8 cellular contexts compared by ENCODE assay signal in genomic region chr20:62405108-62405980, GRCh38. TPM values are rescaled to one million over a fixed set of nuclear protein-coding genes. Genes with fewer than 3 reads are reported as not detected.
DNase-seq lines count a peak whose midpoint lies in the region; ATAC-seq, FAIRE-seq and TF ChIP-seq lines count a peak whose summit lies in the region.

No MANE protein-coding gene starts in this region.

- H3K9me1 ChIP-seq in K562 (ENCODE audit: control insufficient read depth, insufficient read depth, low read length) = peaks cover 4% of the 10 kb centered on the region

- H3K9me3 ChIP-seq in K562 (replicated peaks; ENCODE audit: control insufficient read depth, insufficient read depth, low read depth, low read length) (no peaks in the 10 kb centered on the region), transverse colon (no peaks in the 10 kb centered on the region)

- in situ Hi-C loops in K562 (cut with MboI) (no loop called here), transverse colon (cut with MboI; ENCODE audit: low pct_ligation_motif_present in 1 of 4, low pct_unique_long_range_greater_than_20kb in 1 of 4, low sequenced_read_pairs in 3 of 4) (no loop called here)

- TF ChIP-seq RAD21 in K562 (CRISPR knock-in tag; conservative IDR thresholded peaks at IDR 0.05 in 1 of 2, IDR thresholded peaks at IDR 0.05 in 1 of 2) = peak in 1 of 2 experiments; percentile 45; a peak in 2 of 4 replicates

- no peak for TF ChIP-seq POLR2A in K562 (conservative IDR thresholded peaks at IDR 0.05)
- TF ChIP-seq POLR2A in transverse colon (IDR thresholded peaks at IDR 0.05) = no peak

- POLR2A ChIA-PET in K562 (lab: Yijun Ruan, JAX) = interaction anchor here (0.6 to 1.4 kb wide), 3 partner anchors 14 to 19 kb away, joined by 3 to 5 read pairs (median 4); partner anchors contain the start of gene RPS21

- peak overlapping the region in 1 of 2 experiments; percentile 94; a peak in 2 of 4 replicates for H3K9ac ChIP-seq in K562 (ENCODE audit: insufficient read depth in 1 of 2, low read depth in 2 of 2, low read length in 2 of 2)

- ATAC-seq in K562 = peak; percentile 55
- ATAC-seq in GM19035 (IDR thresholded peaks at IDR 0.05; ENCODE audit: unreplicated experiment) = no peak

- peak; percentile 78 for FAIRE-seq in K562 (lab: Jason Lieb, UNC)

- WGBS in K562 (ENCODE audit: insufficient coverage, low coverage, missing lambda C conversion rate) = 72% methylated on average over 16 of the region's 23 CpGs
- 83% methylated on average over 23 of the region's 23 CpGs; no CpG with 5 or more reads in 1 of the 2 donors for WGBS in transverse colon (ENCODE audit: low coverage in 1 of 2), 2 donors

- peaks cover 17 to 84% of the 10 kb centered on the region in 2 experiments for H3K4me1 ChIP-seq in K562 (replicated peaks in 1 of 2; ENCODE audit: control insufficient read depth in 2 of 2, insufficient read depth in 2 of 2, low read length in 2 of 2)
- H3K4me1 ChIP-seq in transverse colon = peaks cover 27 to 39% (median 34%) of the 10 kb centered on the region in 4 donors

- peak overlapping the region; percentile 7; the same call in 1 of the 2 replicates for H3K4me2 ChIP-seq in K562 (ENCODE audit: insufficient read depth, low read length)

- TF ChIP-seq EP300 in K562 (IDR thresholded peaks at IDR 0.05; ENCODE audit: low read length) = no peak
- TF ChIP-seq EP300 in transverse colon (IDR thresholded peaks at IDR 0.05; ENCODE audit: low read depth) = no peak

- DNase-seq in EL (peak; percentile 59), M059J (ENCODE audit: low read depth) (peak; percentile 51), K562 (ENCODE audit: extremely low read depth in 1 of 4, low spot score in 3 of 4) (peak in 3 of 4 experiments; percentile 26 to 64 (median 64)), kidney epithelial cell (ENCODE audit: low read depth) (no peak), transverse colon (no peak), NCI-H345 treated with DMSO at 0.1 percent for 48 hours (lab: John Stamatoyannopoulos, UW; ENCODE audit: unreplicated experiment) (no peak), NCI-H2171 treated with DMSO at 0.1 percent for 48 hours (lab: John Stamatoyannopoulos, UW) (no peak)

- H3K36me3 ChIP-seq in K562 (ENCODE audit: control insufficient read depth, insufficient read depth, low read length) = peaks cover 9% of the 10 kb centered on the region; the same call in 1 of the 3 replicates
- H3K36me3 ChIP-seq in kidney epithelial cell (ENCODE audit: control insufficient read depth, insufficient read depth, low read length) = no peaks in the 10 kb centered on the region
- H3K36me3 ChIP-seq in transverse colon = no peaks in the 10 kb centered on the region

- BruUV-seq in K562 (replicated peaks; lab: Mats Ljungman, UMichigan) = TSS peak; percentile 52

- H3K4me3 ChIP-seq in K562 (no peak overlapping the region), kidney epithelial cell (ENCODE audit: low read depth, low read length) (no peak overlapping the region), transverse colon (peak overlapping the region in 1 of 4 donors; percentile 71)

- CTCF ChIA-PET in K562 (lab: Yijun Ruan, JAX; ENCODE audit: low intra/inter-chr PET ratio) = interaction anchor here (0.7 kb wide), 1 partner anchor 105 kb away, joined by 3 read pairs; no protein-coding TSS in a partner anchor

- H3K27me3 ChIP-seq in K562 (ENCODE audit: control insufficient read depth in 2 of 2, insufficient read depth in 2 of 2, low read length in 2 of 2) = no peaks in the 10 kb centered on the region
- peaks cover 4% of the 10 kb centered on the region for H3K27me3 ChIP-seq in kidney epithelial cell (ENCODE audit: control insufficient read depth, insufficient read depth, low read length)
- H3K27me3 ChIP-seq in transverse colon = no peaks in the 10 kb centered on the region

- intact Hi-C loops in K562 (cut with micrococcal nuclease) (loop anchor here (5.0 kb wide), 1 partner anchor 82 kb away; no protein-coding TSS in a partner anchor), transverse colon (cut with DNase I; ENCODE audit: low total_unique reads) (no loop called here)

- peaks cover 14% of the 10 kb centered on the region for H3K79me2 ChIP-seq in K562 (ENCODE audit: control insufficient read depth, insufficient read depth, low read length)

- H4K20me1 ChIP-seq in K562 (replicated peaks; ENCODE audit: control insufficient read depth, insufficient read depth, low read length) = 0 out of 2 replicates have a peak, but pooled peaks cover 8% of the 10 kb centered on the region

- peak; percentile 53 to 65 (median 55) for TF ChIP-seq CTCF in K562 (IDR thresholded peaks at IDR 0.05 in 2 of 3, conservative IDR thresholded peaks at IDR 0.05 in 1 of 3; ENCODE audit: insufficient read depth in 2 of 3, low read depth in 1 of 3, low read length in 3 of 3)
- peak; percentile 65 for TF ChIP-seq CTCF in kidney epithelial cell (IDR thresholded peaks at IDR 0.05; ENCODE audit: insufficient read depth, low read length, poor library complexity, severe bottlenecking)
- TF ChIP-seq CTCF in transverse colon (IDR thresholded peaks at IDR 0.05) = peak; percentile 18 to 48 (median 32)

- no peak overlapping the region for H3K27ac ChIP-seq in K562 (ENCODE audit: extremely low read depth, low read depth, low read length)
- peak overlapping the region in 1 of 4 donors; percentile 4 for H3K27ac ChIP-seq in transverse colon

- H2AFZ ChIP-seq in K562 (ENCODE audit: low read depth, low read length) = no peak overlapping the region

RNA-seq across cellular contexts. Expression of gene CABLES2, which starts 1.7 kb away (rescaled TPM):
- 10.0 and 19.9 TPM in 2 replicates for total RNA-seq in M059J (2014; rRNA removed; shearing (Covaris generic))
- total RNA-seq in K562 (2011; cell fraction: chromatin; rRNA removed; ENCODE audit: low replicate concordance) = 3.6 and 7.1 TPM in 2 replicates
- 3.0 and 3.3 TPM in 2 replicates for total RNA-seq in K562 (2011; cell fraction: nucleolus; rRNA removed)
- total RNA-seq in K562 (2011; cell fraction: nucleoplasm; rRNA removed) = 2.5 and 3.0 TPM in 2 replicates
- total RNA-seq in K562 (2014; rRNA removed) = 1.2 and 2.0 TPM in 2 replicates
- 0.93 and 1.3 TPM in 2 replicates for total RNA-seq in K562 (2014; rRNA removed; fragmentation: Illumina TruSeq; extraction: Trizol)
- 1.4 and 1.6 TPM in 2 replicates for total RNA-seq in K562 (2015; rRNA removed; fragmentation: Illumina TruSeq; extraction: Trizol)
- 3.7 and 4.2 TPM in 2 replicates for total RNA-seq in K562 (2021)
- 2.2 and 2.5 TPM in 2 replicates for polyA plus RNA-seq in K562 (2011; rRNA removed)
- 2.6 and 3.8 TPM in 2 replicates for polyA plus RNA-seq in K562 (2011; cell fraction: cytosol; rRNA removed)
- 5.3 and 9.0 TPM in 2 replicates for polyA plus RNA-seq in K562 (2011; cell fraction: nucleus; rRNA removed)
- 3.9 and 7.7 TPM in 2 replicates for polyA plus RNA-seq in K562 (2012)
- polyA plus RNA-seq in K562 (2014; fragmentation: Illumina TruSeq; extraction: Trizol) = 2.7 and 3.2 TPM in 2 replicates
- polyA plus RNA-seq in K562 (2014; fragmentation: Nextera tagmentation; extraction: Ambion mirVana) = under 1 TPM; 0.46 to 0.72 TPM
- 2.1 and 2.2 TPM in 2 replicates for polyA plus RNA-seq in K562 (2014; rRNA removed)
- 1.1 and 1.7 TPM in 2 replicates for polyA minus RNA-seq in K562 (2011; rRNA and poly(A)+ RNA removed)
- polyA minus RNA-seq in K562 (2011; cell fraction: cytosol; rRNA and poly(A)+ RNA removed) = 5.1 and 5.4 TPM in 2 replicates
- polyA minus RNA-seq in K562 (2011; cell fraction: nucleus; rRNA and poly(A)+ RNA removed) = 1.6 and 1.7 TPM in 2 replicates
- total RNA-seq in kidney epithelial cell = 6.9 and 8.1 TPM in 2 replicates
- 10 to 100 TPM in 1 of 4 donors, 1 to 10 TPM in 3; 3.7 to 10.1 (median 8.5) TPM for total RNA-seq in transverse colon

RNA-seq across cellular contexts. Expression of gene RPS21, which starts 18.4 kb away (rescaled TPM):
- 1,541 and 2,007 TPM in 2 replicates for total RNA-seq in M059J (2014; rRNA removed; shearing (Covaris generic))
- 256 and 439 TPM in 2 replicates for total RNA-seq in K562 (2011; cell fraction: chromatin; rRNA removed; ENCODE audit: low replicate concordance)
- total RNA-seq in K562 (2011; cell fraction: nucleolus; rRNA removed) = 1,390 and 1,394 TPM in 2 replicates
- total RNA-seq in K562 (2011; cell fraction: nucleoplasm; rRNA removed) = 1,168 and 2,200 TPM in 2 replicates
- total RNA-seq in K562 (2014; rRNA removed) = 1,801 and 2,504 TPM in 2 replicates
- 1,196 and 1,380 TPM in 2 replicates for total RNA-seq in K562 (2014; rRNA removed; fragmentation: Illumina TruSeq; extraction: Trizol)
- total RNA-seq in K562 (2015; rRNA removed; fragmentation: Illumina TruSeq; extraction: Trizol) = 1,567 and 1,716 TPM in 2 replicates
- total RNA-seq in K562 (2021) = 3,091 and 3,491 TPM in 2 replicates
- 5,647 and 7,256 TPM in 2 replicates for polyA plus RNA-seq in K562 (2011; rRNA removed)
- polyA plus RNA-seq in K562 (2011; cell fraction: cytosol; rRNA removed) = 8,200 and 10,658 TPM in 2 replicates
- polyA plus RNA-seq in K562 (2011; cell fraction: nucleus; rRNA removed) = 3,206 and 5,803 TPM in 2 replicates
- polyA plus RNA-seq in K562 (2012) = 4,519 and 5,994 TPM in 2 replicates
- 1,908 and 2,386 TPM in 2 replicates for polyA plus RNA-seq in K562 (2014; fragmentation: Illumina TruSeq; extraction: Trizol)
- polyA plus RNA-seq in K562 (2014; fragmentation: Nextera tagmentation; extraction: Ambion mirVana) = 1,000 to 10,000 TPM; 3,588 to 3,968 TPM
- 3,958 and 4,439 TPM in 2 replicates for polyA plus RNA-seq in K562 (2014; rRNA removed)
- 1,429 and 1,744 TPM in 2 replicates for polyA minus RNA-seq in K562 (2011; rRNA and poly(A)+ RNA removed)
- 755 and 891 TPM in 2 replicates for polyA minus RNA-seq in K562 (2011; cell fraction: cytosol; rRNA and poly(A)+ RNA removed)
- 430 and 792 TPM in 2 replicates for polyA minus RNA-seq in K562 (2011; cell fraction: nucleus; rRNA and poly(A)+ RNA removed)
- 3,089 and 5,743 TPM in 2 replicates for total RNA-seq in kidney epithelial cell
- 1,000 to 10,000 TPM in 3 of 4 donors, 100 to 1,000 TPM in 1; 585 to 2,728 (median 1,375) TPM for total RNA-seq in transverse colon

RNA-seq across cellular contexts. Expression of gene RBBP8NL, which starts 22.0 kb away (rescaled TPM):
- not detected in 2 replicates for total RNA-seq in M059J (2014; rRNA removed; shearing (Covaris generic))
- not detected in 2 replicates for total RNA-seq in K562 (2011; cell fraction: chromatin; rRNA removed; ENCODE audit: low replicate concordance)
- total RNA-seq in K562 (2011; cell fraction: nucleolus; rRNA removed) = not detected in 2 replicates
- not detected in 2 replicates for total RNA-seq in K562 (2011; cell fraction: nucleoplasm; rRNA removed)
- total RNA-seq in K562 (2014; rRNA removed) (not detected in 2 replicates), K562 (2014; rRNA removed; fragmentation: Illumina TruSeq; extraction: Trizol) (not detected in 2 replicates), K562 (2015; rRNA removed; fragmentation: Illumina TruSeq; extraction: Trizol) (not detected in 2 replicates), K562 (2021) (not detected in 2 replicates), kidney epithelial cell (0.34 TPM in 1 of 2 replicates, not detected in the other), transverse colon (1 to 10 TPM in 3 of 4 donors, under 1 TPM in 1; 0.75 to 9.4 (median 4.3) TPM)
- polyA plus RNA-seq in K562 (2011; rRNA removed) (not detected in 2 replicates), K562 (2014; fragmentation: Illumina TruSeq; extraction: Trizol) (not detected in 2 replicates), K562 (2014; fragmentation: Nextera tagmentation; extraction: Ambion mirVana) (not detected), K562 (2014; rRNA removed) (not detected in 2 replicates)
- polyA plus RNA-seq in K562 (2011; cell fraction: cytosol; rRNA removed) = 0.04 TPM in 1 of 2 replicates, not detected in the other
- 0.09 TPM in 1 of 2 replicates, not detected in the other for polyA plus RNA-seq in K562 (2011; cell fraction: nucleus; rRNA removed)
- not detected in 2 replicates for polyA plus RNA-seq in K562 (2012)
- not detected in 2 replicates for polyA minus RNA-seq in K562 (2011; rRNA and poly(A)+ RNA removed)
- not detected in 2 replicates for polyA minus RNA-seq in K562 (2011; cell fraction: cytosol; rRNA and poly(A)+ RNA removed)
- polyA minus RNA-seq in K562 (2011; cell fraction: nucleus; rRNA and poly(A)+ RNA removed) = not detected in 2 replicates

RNA-seq across cellular contexts. Expression of gene LAMA5, which starts 38.2 kb away (rescaled TPM):
- 5.6 and 29.7 TPM in 2 replicates for total RNA-seq in M059J (2014; rRNA removed; shearing (Covaris generic))
- 218 and 612 TPM in 2 replicates for total RNA-seq in K562 (2011; cell fraction: chromatin; rRNA removed; ENCODE audit: low replicate concordance)
- total RNA-seq in K562 (2011; cell fraction: nucleolus; rRNA removed) = 256 and 378 TPM in 2 replicates
- 206 and 238 TPM in 2 replicates for total RNA-seq in K562 (2011; cell fraction: nucleoplasm; rRNA removed)
- 26.4 and 38.3 TPM in 2 replicates for total RNA-seq in K562 (2014; rRNA removed)
- 2.2 and 3.2 TPM in 2 replicates for total RNA-seq in K562 (2014; rRNA removed; fragmentation: Illumina TruSeq; extraction: Trizol)
- total RNA-seq in K562 (2015; rRNA removed; fragmentation: Illumina TruSeq; extraction: Trizol) = 11.3 and 11.7 TPM in 2 replicates
- total RNA-seq in K562 (2021) = 86.4 and 101 TPM in 2 replicates
- 4.4 and 10.0 TPM in 2 replicates for polyA plus RNA-seq in K562 (2011; rRNA removed)
- polyA plus RNA-seq in K562 (2011; cell fraction: cytosol; rRNA removed) = 3.9 and 11.1 TPM in 2 replicates
- 130 and 166 TPM in 2 replicates for polyA plus RNA-seq in K562 (2011; cell fraction: nucleus; rRNA removed)
- 49.7 and 63.1 TPM in 2 replicates for polyA plus RNA-seq in K562 (2012)
- polyA plus RNA-seq in K562 (2014; fragmentation: Illumina TruSeq; extraction: Trizol) = 7.8 and 20.0 TPM in 2 replicates
- polyA plus RNA-seq in K562 (2014; fragmentation: Nextera tagmentation; extraction: Ambion mirVana) = under 1 TPM; 0.31 to 0.48 TPM
- 60.2 and 67.3 TPM in 2 replicates for polyA plus RNA-seq in K562 (2014; rRNA removed)
- 1.5 and 1.9 TPM in 2 replicates for polyA minus RNA-seq in K562 (2011; rRNA and poly(A)+ RNA removed)
- polyA minus RNA-seq in K562 (2011; cell fraction: cytosol; rRNA and poly(A)+ RNA removed) = 11.0 and 21.3 TPM in 2 replicates
- polyA minus RNA-seq in K562 (2011; cell fraction: nucleus; rRNA and poly(A)+ RNA removed) = 33.7 and 42.1 TPM in 2 replicates
- 359 and 455 TPM in 2 replicates for total RNA-seq in kidney epithelial cell
- total RNA-seq in transverse colon = 100 to 1,000 TPM in 2 of 4 donors, 10 to 100 TPM in 2; 33.2 to 269 (median 91.3) TPM

Comparison
In these comparisons a context has a peak if more than half of its experiments do, and no peak if none do; other contexts are left out.
1. DNase-seq: peak in EL (single experiment), M059J (single experiment) and K562 (3 of 4); none in kidney epithelial cell (single experiment), transverse colon (single experiment), NCI-H345 treated with DMSO at 0.1 percent for 48 hours (single experiment) and NCI-H2171 treated with DMSO at 0.1 percent for 48 hours (single experiment).
2. Peak in every context shown above with its lines, with median percentiles within 50 percentile points of each other: CTCF ChIP-seq.